Comparison of ENCODE assay signal across 8 cellular contexts in genomic region chr13:41017153-41017552, GRCh38. TPM values are rescaled to one million over a fixed set of nuclear protein-coding genes. Genes with fewer than 3 reads are reported as not detected.
DNase-seq lines count a peak whose midpoint lies in the region; ATAC-seq and TF ChIP-seq lines count a peak whose summit lies in the region.

No MANE protein-coding gene starts in this region.

- no peaks in the 10 kb centered on the region for H3K27me3 Mint-ChIP-seq in effector memory CD8-positive, alpha-beta T cell

- peaks cover 31 to 50% of the 10 kb centered on the region in 2 donors for H3K4me1 Mint-ChIP-seq in effector memory CD8-positive, alpha-beta T cell (ENCODE audit: low read depth in 2 of 2)

- no TSS peak for BruUV-seq in OCI-LY7 (replicated peaks; lab: Mats Ljungman, UMichigan)

- no peaks in the 10 kb centered on the region for H3K9me3 Mint-ChIP-seq in effector memory CD8-positive, alpha-beta T cell

- H3K9me2 ChIP-seq in OCI-LY7 (ENCODE audit: insufficient read depth, low read length) = no peaks in the 10 kb centered on the region

- H3K36me3 ChIP-seq in OCI-LY7 (ENCODE audit: insufficient read depth, low read length) = peaks cover 66% of the 10 kb centered on the region

- H3K79me2 ChIP-seq in OCI-LY7 (ENCODE audit: insufficient read depth, low read depth, low read length) = peaks cover 100% of the 10 kb centered on the region

- peak overlapping the region; percentile 94 to 99 for H3K27ac Mint-ChIP-seq in effector memory CD8-positive, alpha-beta T cell

- DNase-seq in OCI-LY7 (ENCODE audit: low spot score) (peak; percentile 80), DMS79 treated with DMSO at 0.1 percent for 48 hours (lab: John Stamatoyannopoulos, UW) (no peak)
- DNase-seq in effector memory CD8-positive, alpha-beta T cell = peak; percentile 21 to 29 (median 21)

- intact Hi-C loops in OCI-LY7 (cut with micrococcal nuclease; ENCODE audit: unreplicated experiment) = loop anchor here (1.0 kb wide), 2 partner anchors 12 to 35 kb away; no protein-coding TSS in a partner anchor

- H2AFZ ChIP-seq in OCI-LY7 (ENCODE audit: low read length) = no peak overlapping the region

- H3K4me3 ChIP-seq in OCI-LY7 (ENCODE audit: low read depth, low read length, poor library complexity, severe bottlenecking) (peak overlapping the region; percentile 84), skin epidermis (peak overlapping the region; percentile 31 to 48 (median 40))

- H3K27ac ChIP-seq in OCI-LY7 (ENCODE audit: low read depth, low read length, poor library complexity, severe bottlenecking) (peak overlapping the region; percentile 94), skin epidermis (peak overlapping the region in 19 of 21 experiments; percentile 2 to 97 (median 91))

- H3K9me3 ChIP-seq in OCI-LY7 (ENCODE audit: low read length) = no peaks in the 10 kb centered on the region; the same call in 1 of the 2 replicates

- peak overlapping the region; percentile 89 to 99 for H3K4me3 Mint-ChIP-seq in effector memory CD8-positive, alpha-beta T cell

- CTCF ChIA-PET in OCI-LY7 (lab: Charles Lee; ENCODE audit: unreplicated experiment) = no interaction called here

- H3K36me3 Mint-ChIP-seq in effector memory CD8-positive, alpha-beta T cell (ENCODE audit: insufficient read depth) = peaks cover 32% of the 10 kb centered on the region

- peak overlapping the region; percentile 78 for H3K4me2 ChIP-seq in OCI-LY7 (ENCODE audit: low read length)

- peaks cover 14% of the 10 kb centered on the region; the same call in 1 of the 2 replicates for H4K20me1 ChIP-seq in OCI-LY7 (ENCODE audit: insufficient read depth, low read length)

- no peak for TF ChIP-seq CTCF in OCI-LY7 (conservative IDR thresholded peaks at IDR 0.05; ENCODE audit: low read length)

- ATAC-seq in GM18498 (IDR thresholded peaks at IDR 0.05; ENCODE audit: unreplicated experiment) (peak; percentile 31), GM18502 (IDR thresholded peaks at IDR 0.05; ENCODE audit: poor library complexity, unreplicated experiment) (no peak), GM21381 (IDR thresholded peaks at IDR 0.05; ENCODE audit: unreplicated experiment) (no peak)
- ATAC-seq in effector memory CD8-positive, alpha-beta T cell (replicated peaks) = peak; percentile 50
- no peak for ATAC-seq in activated CD4-positive, CD25-positive, alpha-beta regulatory T cell treated with anti-CD3 and anti-CD28 coated beads, Interleukin-2, amount 50 U/mL, for 24 hours

- POLR2A ChIA-PET in OCI-LY7 (lab: Charles Lee) = interaction anchor here (0.8 to 8.5 kb wide), 13 partner anchors 10 to 247 kb away, joined by 3 to 152 read pairs (median 6); no protein-coding TSS in a partner anchor

- peaks cover 48% of the 10 kb centered on the region for H3K4me1 ChIP-seq in OCI-LY7 (ENCODE audit: insufficient read depth, low read length, poor library complexity, severe bottlenecking)

RNA-seq across cellular contexts. Expression of gene ELF1, which starts 2.0 kb away (rescaled TPM):
- total RNA-seq in OCI-LY7 (2014; rRNA removed; shearing (Covaris generic)) = 106 and 111 TPM in 2 replicates
- 248 and 276 TPM in 2 replicates for total RNA-seq in OCI-LY7 (2022)

RNA-seq across cellular contexts. Expression of gene WBP4, which starts 44.2 kb away (rescaled TPM):
- total RNA-seq in OCI-LY7 (2014; rRNA removed; shearing (Covaris generic)) = 5.9 and 7.9 TPM in 2 replicates
- total RNA-seq in OCI-LY7 (2022) = 7.3 and 8.6 TPM in 2 replicates

Comparison
In these comparisons a context has a peak if more than half of its experiments do, and no peak if none do; other contexts are left out.
1. ATAC-seq: peak in GM18498 (single experiment) and effector memory CD8-positive, alpha-beta T cell (single experiment); none in GM18502 (single experiment), GM21381 (single experiment) and activated CD4-positive, CD25-positive, alpha-beta regulatory T cell treated with anti-CD3 and anti-CD28 coated beads, Interleukin-2, amount 50 U/mL, for 24 hours (0 of 2).